In genomic region chr7:131057015-131057518, GRCh38 we compare ENCODE assay signal across 9 cellular contexts.
DNase-seq lines count a peak whose midpoint lies in the region; ATAC-seq and TF ChIP-seq lines count a peak whose summit lies in the region.
"Had no signal": no experiment of that assay in that cellular context is flagged by ENCODE, and none has a peak within 500 bp of the region (broad histone marks: within the 10 kb centered on the region; RNA-seq: fewer than 3 reads in every experiment).

No MANE protein-coding gene starts in this region.

- H3K36me3 ChIP-seq in IMR-90 (ENCODE audit: control insufficient read depth, insufficient read depth, low read length) (no peaks in the 10 kb centered on the region), H7 (replicated peaks; ENCODE audit: control insufficient read depth, insufficient read depth, low read length) (no peaks in the 10 kb centered on the region)

- no peak overlapping the region for H4K8ac ChIP-seq in IMR-90 (ENCODE audit: low read depth in 2 of 2, low read length in 2 of 2)
- no peak overlapping the region for H4K8ac ChIP-seq in H9 (replicated peaks; ENCODE audit: insufficient read length, low read depth, low read length)

- H4K5ac ChIP-seq in IMR-90 (ENCODE audit: low read depth, low read length): no peak overlapping the region
- H4K5ac ChIP-seq in H9 (ENCODE audit: insufficient read length, low read depth, low read length): no peak overlapping the region

- H3K4me1 Mint-ChIP-seq in MCF 10A (ENCODE audit: insufficient read depth, unreplicated experiment) (peaks cover 9% of the 10 kb centered on the region), H9 (peaks cover 0 to 7% of the 10 kb centered on the region in 2 experiments; a peak in 1 of 4 replicates)

- H2AK5ac ChIP-seq in IMR-90 (ENCODE audit: low read depth, low read length) (no peak overlapping the region), H9 (ENCODE audit: insufficient read length, low read length) (no peak overlapping the region)

- peaks cover 15% of the 10 kb centered on the region for H3K9me1 ChIP-seq in IMR-90 (ENCODE audit: insufficient read depth, low read length)

- dilution Hi-C loops in IMR-90 (cut with HindIII; ENCODE audit: low sequenced_read_pairs, unreplicated experiment): no loop called here

- H3K14ac ChIP-seq in IMR-90 (replicated peaks; ENCODE audit: low read depth, low read length): no peak overlapping the region
- no peak overlapping the region for H3K14ac ChIP-seq in H9 (ENCODE audit: insufficient read depth, low read length)

- no peaks in the 10 kb centered on the region for H3K9me3 ChIP-seq in IMR-90 (ENCODE audit: control insufficient read depth, insufficient read depth, low read length)
- H3K9me3 ChIP-seq in H9 (ENCODE audit: control insufficient read depth, low read depth, low read length): no peaks in the 10 kb centered on the region

- H2BK15ac ChIP-seq in IMR-90 (ENCODE audit: low read depth, low read length) (no peak overlapping the region), H9 (ENCODE audit: low read depth, low read length) (no peak overlapping the region)

- H3K27me3 Mint-ChIP-seq in MCF 10A (ENCODE audit: insufficient read depth, unreplicated experiment) (no peaks in the 10 kb centered on the region), H9 (ENCODE audit: low read depth) (no peaks in the 10 kb centered on the region; the same call in 1 of the 2 replicates)

- H3K9ac ChIP-seq in IMR-90 (ENCODE audit: low read depth, low read length) (no peak overlapping the region), H9 (ENCODE audit: extremely low read depth, insufficient read length, low read length) (no peak overlapping the region)

- ATAC-seq in IMR-90 (ENCODE audit: low read depth): peak; percentile 80

- H3K56ac ChIP-seq in IMR-90 (ENCODE audit: extremely low read depth, insufficient read depth, low read length) (no peak overlapping the region), H9 (ENCODE audit: insufficient read length, low read depth, low read length) (no peak overlapping the region)

- 0 out of 2 replicates have a peak, but pooled peaks cover 2% of the 10 kb centered on the region for H3K4me1 ChIP-seq in IMR-90 (ENCODE audit: control insufficient read depth, insufficient read depth, low read length)
- H3K4me1 ChIP-seq in H9 (ENCODE audit: insufficient read depth, low read length): no peaks in the 10 kb centered on the region

- H3K27ac Mint-ChIP-seq in MCF 10A (ENCODE audit: low read depth, unreplicated experiment): peak overlapping the region; percentile 9
- no peak overlapping the region for H3K27ac Mint-ChIP-seq in H9

- no peak overlapping the region for H2AK9ac ChIP-seq in IMR-90 (replicated peaks; ENCODE audit: low read depth, low read length, poor library complexity)

- H3K9me3 Mint-ChIP-seq in MCF 10A (ENCODE audit: unreplicated experiment): no peaks in the 10 kb centered on the region
- H3K9me3 Mint-ChIP-seq in H9: peaks cover 22 to 30% of the 10 kb centered on the region in 2 experiments

- H3K18ac ChIP-seq in IMR-90 (ENCODE audit: low read depth, low read length) (no peak overlapping the region), H9 (ENCODE audit: insufficient read length, low read depth, low read length) (no peak overlapping the region)

- POLR2A ChIA-PET in IMR-90 (lab: Charles Lee; ENCODE audit: unreplicated experiment): no interaction called here
- POLR2A ChIA-PET in MCF 10A (lab: Yijun Ruan, JAX): interaction anchor here (1.3 to 1.5 kb wide), 2 partner anchors 10 to 12 kb away, joined by 3 to 5 read pairs; no protein-coding TSS in a partner anchor

- no peak overlapping the region for H3K4ac ChIP-seq in IMR-90 (ENCODE audit: low read depth, low read length)
- H3K4ac ChIP-seq in H9 (ENCODE audit: low read depth, low read length): no peak overlapping the region

- H2BK120ac ChIP-seq in IMR-90 (ENCODE audit: low read depth, low read length) (no peak overlapping the region), H9 (ENCODE audit: low read depth, low read length, poor library complexity, severe bottlenecking) (no peak overlapping the region)

- H3T11ph ChIP-seq in H9 (ENCODE audit: low read length): no peak overlapping the region

- peak; percentile 17 to 18 for DNase-seq in activated CD4-positive, alpha-beta T cell treated with anti-CD3 and anti-CD28 coated beads for 4 hours
- no peak for DNase-seq in activated CD4-positive, alpha-beta T cell treated with anti-CD3 and anti-CD28 coated beads, Interleukin-2, amount 50 U/mL, for 4 hours
- DNase-seq in IMR-90: peak; percentile 86
- no peak for DNase-seq in MCF 10A (ENCODE audit: unreplicated experiment)
- DNase-seq in midbrain (lab: John Stamatoyannopoulos, UW): peak; percentile 38
- no peak for DNase-seq in H9
- no peak for DNase-seq in effector CD4-positive, alpha-beta T cell
- no peak for DNase-seq in H7

- in situ Hi-C loops in IMR-90 (cut with MboI; ENCODE audit: low sequenced_read_pairs): no loop called here

- H3K36me3 Mint-ChIP-seq in MCF 10A (ENCODE audit: insufficient read depth, unreplicated experiment) (peaks cover 25% of the 10 kb centered on the region), H9 (ENCODE audit: insufficient read depth in 1 of 3, low read depth in 3 of 3) (peaks cover 17 to 27% (median 21%) of the 10 kb centered on the region in 3 experiments)

- intact Hi-C loops in IMR-90 (cut with micrococcal nuclease): no loop called here
- intact Hi-C loops in MCF 10A (cut with micrococcal nuclease): no loop called here

- CTCF ChIA-PET in IMR-90 (lab: Yijun Ruan, JAX) (interaction anchor here (1.0 to 1.1 kb wide), 2 partner anchors 12 to 17 kb away, joined by 3 read pairs; no protein-coding TSS in a partner anchor), MCF 10A (lab: Yijun Ruan, JAX) (interaction anchor here (2.2 kb wide), 1 partner anchor 12 kb away, joined by 10 read pairs; no protein-coding TSS in a partner anchor)

- H3K4me2 ChIP-seq in IMR-90 (ENCODE audit: low read depth, low read length) (no peak overlapping the region), H9 (ENCODE audit: insufficient read depth, insufficient read length, low read length) (no peak overlapping the region)

- H3K4me3 Mint-ChIP-seq in MCF 10A (ENCODE audit: unreplicated experiment) (no peak overlapping the region), H9 (no peak overlapping the region)

- no peak overlapping the region for H3K23ac ChIP-seq in IMR-90 (ENCODE audit: low read depth, low read length)
- no peak overlapping the region for H3K23ac ChIP-seq in H9 (ENCODE audit: insufficient read length, low read depth, low read length)

- no TSS peak for BruUV-seq in IMR-90 (replicated peaks; lab: Mats Ljungman, UMichigan)
- BruUV-seq in MCF 10A (replicated peaks; lab: Mats Ljungman, UMichigan): no TSS peak

- H2BK20ac ChIP-seq in IMR-90 (ENCODE audit: low read depth, low read length) (no peak overlapping the region), H9 (ENCODE audit: low read depth, low read length, poor library complexity, severe bottlenecking) (no peak overlapping the region)

- no peak overlapping the region for H2BK5ac ChIP-seq in IMR-90 (ENCODE audit: low read depth, low read length, poor library complexity, severe bottlenecking)
- H2BK5ac ChIP-seq in H9 (ENCODE audit: insufficient read length, low read length): no peak overlapping the region

- H3K4me3 ChIP-seq in IMR-90 (ENCODE audit: insufficient read depth, low read depth, low read length) (no peak overlapping the region), H7 (ENCODE audit: insufficient read depth, low read depth, low read length) (no peak overlapping the region)

- H2AFZ ChIP-seq in IMR-90 (replicated peaks; ENCODE audit: low read length, poor library complexity): no peak overlapping the region
- no peak overlapping the region for H2AFZ ChIP-seq in H9 (ENCODE audit: low read length)

- no peak for TF ChIP-seq POLR2A in IMR-90 (IDR thresholded peaks at IDR 0.05; ENCODE audit: low read depth, low read length)

- H3K27ac ChIP-seq in IMR-90 (ENCODE audit: insufficient read depth, low read length) (peak overlapping the region; percentile 34; the same call in 1 of the 2 replicates), H9 (ENCODE audit: insufficient read length, low read depth, low read length) (no peak overlapping the region)
- H3K27ac ChIP-seq: C4-2B had no signal

- H2BK12ac ChIP-seq in H9 (ENCODE audit: insufficient read length, low read depth, low read length): no peak overlapping the region

- H3K79me1 ChIP-seq in IMR-90 (ENCODE audit: low read depth in 1 of 2, low read length in 2 of 2) (peaks cover 22 to 68% of the 10 kb centered on the region in 2 experiments), H9 (ENCODE audit: insufficient read depth, low read depth, low read length, poor library complexity, severe bottlenecking) (no peaks in the 10 kb centered on the region)

- H4K20me1 ChIP-seq in IMR-90 (ENCODE audit: insufficient read depth, low read length) (peaks cover 27% of the 10 kb centered on the region), H9 (ENCODE audit: control insufficient read depth, insufficient read depth, insufficient read length) (no peaks in the 10 kb centered on the region)

- H3K27me3 ChIP-seq in IMR-90 (ENCODE audit: control insufficient read depth, insufficient read depth, low read length) (no peaks in the 10 kb centered on the region), H9 (ENCODE audit: insufficient read depth, low read length) (no peaks in the 10 kb centered on the region), H7 (ENCODE audit: control insufficient read depth, insufficient read depth, low read length) (no peaks in the 10 kb centered on the region)

- no peaks in the 10 kb centered on the region for H3K23me2 ChIP-seq in H9 (ENCODE audit: insufficient read length, low read depth, low read length, poor library complexity, severe bottlenecking)

- WGBS in IMR-90 (ENCODE audit: extremely low coverage in 2 of 2, insufficient read length in 1 of 2), 2 experiments: no CpG with 5 or more reads among the region's 6 CpGs
- WGBS in H9 (ENCODE audit: extremely low coverage, insufficient read length, low lambda C conversion rate): no CpG with 5 or more reads among the region's 6 CpGs

- TF ChIP-seq RAD21 in IMR-90 (IDR thresholded peaks at IDR 0.05; ENCODE audit: low read length): no peak

- H3K79me2 ChIP-seq in H9 (ENCODE audit: insufficient read depth, low read length): no peaks in the 10 kb centered on the region; the same call in 1 of the 2 replicates

- no peak overlapping the region for H4K91ac ChIP-seq in IMR-90 (ENCODE audit: insufficient read depth, low read depth, low read length)
- H4K91ac ChIP-seq in H9 (ENCODE audit: insufficient read length, low read depth, low read length): no peak overlapping the region

- no peak for TF ChIP-seq CTCF in IMR-90 (conservative IDR thresholded peaks at IDR 0.05; ENCODE audit: low read depth, low read length)
- no peak for TF ChIP-seq CTCF in MCF 10A (IDR thresholded peaks at IDR 0.05; ENCODE audit: unreplicated experiment)
- TF ChIP-seq CTCF in H9 (conservative IDR thresholded peaks at IDR 0.05): no peak

Comparison
In these comparisons a context has a peak if more than half of its experiments do, and no peak if none do; other contexts are left out.
1. DNase-seq: peak in activated CD4-positive, alpha-beta T cell treated with anti-CD3 and anti-CD28 coated beads for 4 hours (2 of 2), IMR-90 (single experiment) and midbrain (single experiment); none in activated CD4-positive, alpha-beta T cell treated with anti-CD3 and anti-CD28 coated beads, Interleukin-2, amount 50 U/mL, for 4 hours (0 of 2), MCF 10A (single experiment), H9 (single experiment), effector CD4-positive, alpha-beta T cell (single experiment) and H7 (single experiment).